ENCODE assay signal across 19 cellular contexts in the genomic region with DNA sequence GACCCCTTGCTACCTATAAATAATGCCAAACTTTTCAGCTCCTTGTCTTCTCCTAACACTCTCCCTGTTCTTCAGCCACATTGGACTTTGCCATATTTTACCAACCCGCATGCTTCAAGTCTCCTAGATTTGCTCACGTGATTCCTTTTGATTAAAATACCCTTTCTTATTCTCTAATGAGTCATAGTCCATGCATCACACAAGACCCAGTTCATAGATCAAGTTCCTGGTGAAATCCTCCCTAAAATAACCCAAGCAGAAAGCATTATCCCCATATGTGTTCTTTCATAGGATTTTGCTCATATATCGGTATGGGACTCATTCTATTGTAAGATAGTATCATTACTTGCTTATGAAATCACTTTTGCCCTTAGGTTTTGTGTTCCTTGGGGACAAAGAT.
DNase-seq lines count a peak whose midpoint lies in the region; ATAC-seq, FAIRE-seq and TF ChIP-seq lines count a peak whose summit lies in the region.
"Had no signal": no experiment of that assay in that cellular context is flagged by ENCODE, and none has a peak within 500 bp of the region (broad histone marks: within the 10 kb centered on the region; RNA-seq: fewer than 3 reads in every experiment).

No MANE protein-coding gene starts in this region.

- FAIRE-seq in astrocyte (lab: Jason Lieb, UNC): peak; percentile 20
- FAIRE-seq: G401.6, GM12891 had no signal

- H3K4me3 Mint-ChIP-seq in astrocyte (ENCODE audit: unreplicated experiment): no peak overlapping the region
- H3K4me3 Mint-ChIP-seq: B cell; CD4-positive, alpha-beta T cell had no signal

- TF ChIP-seq CTCF in astrocyte (IDR thresholded peaks at IDR 0.05; ENCODE audit: insufficient read depth, low read depth, low read length) (no peak), brain microvascular endothelial cell (IDR thresholded peaks at IDR 0.05; ENCODE audit: low read depth, low read length, missing control alignments) (no peak)

- no peaks in the 10 kb centered on the region for H3K9me3 ChIP-seq in astrocyte (ENCODE audit: insufficient read depth, low read depth, low read length)

- H3K27me3 Mint-ChIP-seq in astrocyte (ENCODE audit: low read depth, unreplicated experiment): no peaks in the 10 kb centered on the region
- H3K27me3 Mint-ChIP-seq: B cell; CD4-positive, alpha-beta T cell had no signal

- H3K36me3 ChIP-seq in astrocyte (ENCODE audit: insufficient read depth, low read length) (no peaks in the 10 kb centered on the region), brain microvascular endothelial cell (replicated peaks) (no peaks in the 10 kb centered on the region)

- H3K79me2 ChIP-seq in astrocyte (ENCODE audit: insufficient read depth, low read length): no peaks in the 10 kb centered on the region

- intact Hi-C loops in posterior vena cava (cut with DNase I): no loop called here

- DNase-seq in HT1080 (ENCODE audit: low read depth): peak; percentile 12
- DNase-seq in astrocyte (ENCODE audit: low read depth): no peak
- DNase-seq in foreskin melanocyte: peak; percentile 65
- DNase-seq in posterior vena cava (ENCODE audit: low spot score): no peak
- DNase-seq in brain microvascular endothelial cell: no peak
- no peak for DNase-seq in stimulated activated CD4-positive, alpha-beta T cell treated with anti-CD3 and anti-CD28 coated beads, Interleukin-12 subunit alpha, Interleukin-12 subunit beta, amount 100 ng/mL, for 4 hours
- DNase-seq: ACHN; C1 segment of cervical spinal cord; CD4-positive, alpha-beta T cell; DMS153; DMS79 treated with DMSO at 0.1 percent for 48 hours; EL; KG1 had no signal

- H3K9me3 Mint-ChIP-seq in astrocyte (ENCODE audit: unreplicated experiment): peaks cover 2% of the 10 kb centered on the region

- no peak for ATAC-seq in GM18861 (IDR thresholded peaks at IDR 0.05; ENCODE audit: unreplicated experiment)
- ATAC-seq: HCT116 had no signal

- no peak overlapping the region for H3K27ac ChIP-seq in astrocyte (ENCODE audit: low read depth, low read length)
- no peak overlapping the region for H3K27ac ChIP-seq in brain microvascular endothelial cell
- H3K27ac ChIP-seq: HL-60 had no signal

- H3K27ac Mint-ChIP-seq in astrocyte (ENCODE audit: unreplicated experiment): no peak overlapping the region
- H3K27ac Mint-ChIP-seq: B cell; CD4-positive, alpha-beta T cell had no signal

- no peak overlapping the region for H2AFZ ChIP-seq in astrocyte (ENCODE audit: low read depth, low read length)

- in situ Hi-C loops in brain microvascular endothelial cell (cut with HindIII; ENCODE audit: low pct_ligation_motif_present, low sequenced_read_pairs): no loop called here

- H4K20me1 ChIP-seq in astrocyte (ENCODE audit: insufficient read depth, low read length): no peaks in the 10 kb centered on the region

- no peak overlapping the region for H3K4me2 ChIP-seq in astrocyte (ENCODE audit: low read length)

- H3K27me3 ChIP-seq in astrocyte (ENCODE audit: insufficient read depth, low read length): no peaks in the 10 kb centered on the region
- no peaks in the 10 kb centered on the region for H3K27me3 ChIP-seq in brain microvascular endothelial cell (replicated peaks)

- no peak overlapping the region for H3K9ac ChIP-seq in astrocyte (ENCODE audit: low read length)

- peaks cover 4% of the 10 kb centered on the region for H3K4me1 Mint-ChIP-seq in astrocyte (ENCODE audit: low read depth, unreplicated experiment)
- H3K4me1 Mint-ChIP-seq: B cell had no signal

- no peaks in the 10 kb centered on the region for H3K36me3 Mint-ChIP-seq in astrocyte (ENCODE audit: low read depth, unreplicated experiment)

- peaks cover 2% of the 10 kb centered on the region for H3K4me1 ChIP-seq in astrocyte (ENCODE audit: insufficient read depth, low read length)

- no peak overlapping the region for H3K4me3 ChIP-seq in astrocyte (ENCODE audit: insufficient read depth, low read depth, low read length)
- H3K4me3 ChIP-seq in brain microvascular endothelial cell (ENCODE audit: low read depth, low read length): no peak overlapping the region

Comparison
In these comparisons a context has a peak if more than half of its experiments do, and no peak if none do; other contexts are left out.
1. DNase-seq: peak in HT1080 (single experiment) and foreskin melanocyte (single experiment); none in astrocyte (single experiment), posterior vena cava (single experiment), brain microvascular endothelial cell (single experiment) and stimulated activated CD4-positive, alpha-beta T cell treated with anti-CD3 and anti-CD28 coated beads, Interleukin-12 subunit alpha, Interleukin-12 subunit beta, amount 100 ng/mL, for 4 hours (single experiment).